8 cellular contexts compared by ENCODE assay signal in genomic region chr4:1248262-1249147, GRCh38. TPM values are rescaled to one million over a fixed set of nuclear protein-coding genes. Genes with fewer than 3 reads are reported as not detected.
DNase-seq lines count a peak whose midpoint lies in the region; ATAC-seq and TF ChIP-seq lines count a peak whose summit lies in the region.

Gene CTBP1, minus strand, starts transcription at chr4:1249130. Its CDS starts 7,799 bp downstream, at chr4:1241331.

- ATAC-seq in GM21717 (IDR thresholded peaks at IDR 0.05; ENCODE audit: unreplicated experiment): peak; percentile 31

- intact Hi-C loops in activated T-helper 2 cell treated with anti-CD3 and anti-CD28 coated beads, Interferon-gamma antibody, Interleukin-2, Interleukin-4, amounts not matched to agents 10 μg/mL and 5 μg/mL and 100 μg/mL, durations not matched to agents 14 hours and 24 hours and 36 hours (cut with micrococcal nuclease): loop anchor here (1.0 to 5.0 kb wide), 5 partner anchors 18 to 434 kb away; partner anchors contain the start of genes FAM53A and MAEA

- H3K9me3 Mint-ChIP-seq in activated T-helper 2 cell treated with anti-CD3 and anti-CD28 coated beads, Interferon-gamma antibody, Interleukin-2, Interleukin-4, amounts not matched to agents 10 μg/mL and 5 μg/mL and 100 μg/mL, durations not matched to agents 14 hours and 24 hours and 36 hours: peaks cover 26% of the 10 kb centered on the region
- H3K9me3 Mint-ChIP-seq in nephron: peaks cover 26% of the 10 kb centered on the region
- H3K9me3 Mint-ChIP-seq in stimulated activated naive CD8-positive, alpha-beta T cell treated with anti-CD3 and anti-CD28 coated beads, Interleukin-15, Interleukin-2, amounts not matched to agents 100 ng/mL and 50 ng/mL, for 24 hours: no peaks in the 10 kb centered on the region

- peak within 1 kb of the TSS; percentile 83 for H3K4me3 ChIP-seq in Jurkat, Clone E6-1 (ENCODE audit: low read length)
- peak within 1 kb of the TSS; percentile 74 for H3K4me3 ChIP-seq in fibroblast of pulmonary artery (replicated peaks; ENCODE audit: low read depth, low read length)

- H3K27ac Mint-ChIP-seq in activated T-helper 2 cell treated with anti-CD3 and anti-CD28 coated beads, Interferon-gamma antibody, Interleukin-2, Interleukin-4, amounts not matched to agents 10 μg/mL and 5 μg/mL and 100 μg/mL, durations not matched to agents 14 hours and 24 hours and 36 hours: peak within 1 kb of the TSS; percentile 96
- H3K27ac Mint-ChIP-seq in nephron: peak within 1 kb of the TSS; percentile 73 to 98 (median 95)
- peak within 1 kb of the TSS; percentile 96 for H3K27ac Mint-ChIP-seq in stimulated activated naive CD8-positive, alpha-beta T cell treated with anti-CD3 and anti-CD28 coated beads, Interleukin-15, Interleukin-2, amounts not matched to agents 100 ng/mL and 50 ng/mL, for 24 hours

- H3K36me3 Mint-ChIP-seq in activated T-helper 2 cell treated with anti-CD3 and anti-CD28 coated beads, Interferon-gamma antibody, Interleukin-2, Interleukin-4, amounts not matched to agents 10 μg/mL and 5 μg/mL and 100 μg/mL, durations not matched to agents 14 hours and 24 hours and 36 hours (ENCODE audit: low read depth): peaks cover 52% of the 10 kb centered on the region
- H3K36me3 Mint-ChIP-seq in nephron (ENCODE audit: low read depth): peaks cover 38% of the 10 kb centered on the region
- peaks cover 26% of the 10 kb centered on the region for H3K36me3 Mint-ChIP-seq in stimulated activated naive CD8-positive, alpha-beta T cell treated with anti-CD3 and anti-CD28 coated beads, Interleukin-15, Interleukin-2, amounts not matched to agents 100 ng/mL and 50 ng/mL, for 24 hours (ENCODE audit: low read depth)

- peaks cover 26% of the 10 kb centered on the region for H3K4me1 Mint-ChIP-seq in activated T-helper 2 cell treated with anti-CD3 and anti-CD28 coated beads, Interferon-gamma antibody, Interleukin-2, Interleukin-4, amounts not matched to agents 10 μg/mL and 5 μg/mL and 100 μg/mL, durations not matched to agents 14 hours and 24 hours and 36 hours (ENCODE audit: low read depth)
- peaks cover 23% of the 10 kb centered on the region for H3K4me1 Mint-ChIP-seq in nephron
- H3K4me1 Mint-ChIP-seq in stimulated activated naive CD8-positive, alpha-beta T cell treated with anti-CD3 and anti-CD28 coated beads, Interleukin-15, Interleukin-2, amounts not matched to agents 100 ng/mL and 50 ng/mL, for 24 hours (ENCODE audit: low read depth): peaks cover 72% of the 10 kb centered on the region

- H3K27me3 Mint-ChIP-seq in activated T-helper 2 cell treated with anti-CD3 and anti-CD28 coated beads, Interferon-gamma antibody, Interleukin-2, Interleukin-4, amounts not matched to agents 10 μg/mL and 5 μg/mL and 100 μg/mL, durations not matched to agents 14 hours and 24 hours and 36 hours (ENCODE audit: low read depth): no peaks in the 10 kb centered on the region
- peaks cover 3% of the 10 kb centered on the region for H3K27me3 Mint-ChIP-seq in nephron (ENCODE audit: low read depth)
- H3K27me3 Mint-ChIP-seq in stimulated activated naive CD8-positive, alpha-beta T cell treated with anti-CD3 and anti-CD28 coated beads, Interleukin-15, Interleukin-2, amounts not matched to agents 100 ng/mL and 50 ng/mL, for 24 hours: no peaks in the 10 kb centered on the region

- TF ChIP-seq CTCF in fibroblast of pulmonary artery (IDR thresholded peaks at IDR 0.05; ENCODE audit: low read length, missing control alignments): no peak
- TF ChIP-seq CTCF in nephron (IDR thresholded peaks at IDR 0.05; ENCODE audit: unreplicated experiment in 3 of 3): no peak

- peak; percentile 88 for DNase-seq in Daoy (ENCODE audit: low read depth)
- DNase-seq in Jurkat, Clone E6-1 (ENCODE audit: low read depth, low spot score): peak; percentile 72
- peak; percentile 81 for DNase-seq in RKO (ENCODE audit: low spot score)
- DNase-seq in activated T-helper 2 cell treated with anti-CD3 and anti-CD28 coated beads, Interferon-gamma antibody, Interleukin-2, Interleukin-4, amounts not matched to agents 10 μg/mL and 5 μg/mL and 100 μg/mL, durations not matched to agents 14 hours and 24 hours and 36 hours (ENCODE audit: low spot score): peak; percentile 84
- DNase-seq in fibroblast of pulmonary artery (ENCODE audit: low read depth): peak; percentile 89

- H3K4me3 Mint-ChIP-seq in activated T-helper 2 cell treated with anti-CD3 and anti-CD28 coated beads, Interferon-gamma antibody, Interleukin-2, Interleukin-4, amounts not matched to agents 10 μg/mL and 5 μg/mL and 100 μg/mL, durations not matched to agents 14 hours and 24 hours and 36 hours (ENCODE audit: low read depth): peak within 1 kb of the TSS; percentile 91
- peak within 1 kb of the TSS; percentile 91 to 95 (median 94) for H3K4me3 Mint-ChIP-seq in nephron
- peak within 1 kb of the TSS; percentile 89 for H3K4me3 Mint-ChIP-seq in stimulated activated naive CD8-positive, alpha-beta T cell treated with anti-CD3 and anti-CD28 coated beads, Interleukin-15, Interleukin-2, amounts not matched to agents 100 ng/mL and 50 ng/mL, for 24 hours

RNA-seq across cellular contexts. Expression of gene CTBP1, which starts in this region (rescaled TPM):
- 110 and 115 TPM in 2 replicates for total RNA-seq in Daoy (2014; rRNA removed; shearing (Covaris generic))
- 156 TPM for polyA plus RNA-seq in Jurkat, Clone E6-1 (2012; ENCODE audit: insufficient read depth, insufficient read length)
- 194 and 195 TPM in 2 replicates for total RNA-seq in activated T-helper 2 cell treated with anti-CD3 and anti-CD28 coated beads, Interferon-gamma antibody, Interleukin-2, Interleukin-4, amounts not matched to agents 10 μg/mL and 5 μg/mL and 100 μg/mL, durations not matched to agents 14 hours and 24 hours and 36 hours

Comparison
In these comparisons a context has a peak if more than half of its experiments do, and no peak if none do; other contexts are left out.
1. Peak in every context shown above with its lines: DNase-seq, ATAC-seq and H3K4me3 ChIP-seq.